21 cellular contexts compared by ENCODE assay signal in the genomic region with DNA sequence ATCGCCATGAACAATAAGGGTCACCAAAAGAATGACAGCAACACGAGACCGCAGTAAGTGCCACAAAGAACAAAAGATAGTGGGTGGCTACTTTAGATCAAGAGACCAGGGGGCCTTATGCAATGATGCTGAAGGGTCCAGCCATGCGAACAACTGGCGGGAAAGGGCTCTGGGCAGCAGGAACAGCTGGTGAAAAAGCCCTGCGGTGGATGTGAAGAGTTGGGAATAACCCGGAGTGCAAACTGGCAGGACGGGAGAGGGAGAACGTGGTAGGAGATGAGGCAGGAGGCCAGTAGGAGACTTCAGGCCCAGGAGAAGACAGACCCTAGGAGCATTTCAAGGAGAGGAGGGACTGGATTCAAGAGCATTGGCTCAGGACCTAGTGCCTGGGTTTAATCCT.
DNase-seq lines count a peak whose midpoint lies in the region; ATAC-seq and TF ChIP-seq lines count a peak whose summit lies in the region.
"Had no signal": no experiment of that assay in that cellular context is flagged by ENCODE, and none has a peak within 500 bp of the region (broad histone marks: within the 10 kb centered on the region; RNA-seq: fewer than 3 reads in every experiment).

No MANE protein-coding gene starts in this region.

- H3K9me2 ChIP-seq in hepatocyte (replicated peaks; ENCODE audit: insufficient read depth), result no peaks in the 10 kb centered on the region

- no peak for TF ChIP-seq POLR2A in uterus (IDR thresholded peaks at IDR 0.05)

- H3K79me2 ChIP-seq in hepatocyte, result no peaks in the 10 kb centered on the region

- H3K9me3 ChIP-seq in right atrium auricular region (no peaks in the 10 kb centered on the region), hepatocyte (ENCODE audit: low read depth) (no peaks in the 10 kb centered on the region), uterus (no peaks in the 10 kb centered on the region)
- H3K9me3 ChIP-seq: BE2C had no signal

- no peaks in the 10 kb centered on the region for H4K20me1 ChIP-seq in hepatocyte (ENCODE audit: insufficient read depth, poor library complexity, severe bottlenecking)

- 95% methylated on average over 9 of the region's 9 CpGs for WGBS in hepatocyte (ENCODE audit: low lambda C conversion rate, missing lambda C conversion rate)

- no peak overlapping the region for H3K9ac ChIP-seq in rectal smooth muscle tissue (ENCODE audit: low read length)
- H3K9ac ChIP-seq: KMS-11 had no signal

- DNase-seq in right atrium auricular region (ENCODE audit: low spot score) (no peak), left ventricle myocardium superior (no peak), hepatocyte (ENCODE audit: low spot score) (no peak), uterus (no peak), sciatic nerve (ENCODE audit: low spot score) (no peak), HT-29 (ENCODE audit: low spot score) (no peak), GM19238 (ENCODE audit: insufficient read length, low spot score) (no peak)
- DNase-seq: BE2C; CD4-positive, CD25-positive, alpha-beta regulatory T cell; GF-D8; GOT3; NCI-H1417; NCI-H187; NCI-H2227 treated with DMSO at 0.1 percent for 48 hours; NCI-H524; PC-3; RPMI8226; SIG-M5 had no signal

- no peak for TF ChIP-seq CTCF in right atrium auricular region (IDR thresholded peaks at IDR 0.05)
- no peak for TF ChIP-seq CTCF in hepatocyte (IDR thresholded peaks at IDR 0.05; ENCODE audit: poor library complexity)
- no peak for TF ChIP-seq CTCF in uterus (IDR thresholded peaks at IDR 0.05)

- H3K36me3 ChIP-seq in right atrium auricular region, result peaks cover 15% of the 10 kb centered on the region
- H3K36me3 ChIP-seq in hepatocyte (replicated peaks; ENCODE audit: insufficient read depth, low read depth), result no peaks in the 10 kb centered on the region
- H3K36me3 ChIP-seq in rectal smooth muscle tissue (ENCODE audit: control insufficient read depth, insufficient read depth, low read length), result peaks cover 7% of the 10 kb centered on the region
- no peaks in the 10 kb centered on the region for H3K36me3 ChIP-seq in uterus

- no peaks in the 10 kb centered on the region for H3K27me3 ChIP-seq in right atrium auricular region
- H3K27me3 ChIP-seq in hepatocyte, result no peaks in the 10 kb centered on the region
- H3K27me3 ChIP-seq in rectal smooth muscle tissue (ENCODE audit: control insufficient read depth, insufficient read depth, low read length), result no peaks in the 10 kb centered on the region
- no peaks in the 10 kb centered on the region for H3K27me3 ChIP-seq in uterus
- H3K27me3 ChIP-seq: BE2C had no signal

- intact Hi-C loops in left ventricle myocardium superior (cut with micrococcal nuclease) (no loop called here), uterus (cut with DNase I; ENCODE audit: low total_unique reads) (no loop called here), sciatic nerve (cut with DNase I) (no loop called here)

- H3K4me1 ChIP-seq in right atrium auricular region (peaks cover 0 to 53% of the 10 kb centered on the region in 2 donors), hepatocyte (ENCODE audit: insufficient read depth) (peaks cover 30% of the 10 kb centered on the region), rectal smooth muscle tissue (ENCODE audit: control insufficient read depth, insufficient read depth, low read length) (peaks cover 30% of the 10 kb centered on the region), uterus (peaks cover 0 to 4% of the 10 kb centered on the region in 2 donors)

- no peak overlapping the region for H3K4me2 ChIP-seq in hepatocyte
- H3K4me2 ChIP-seq: KMS-11 had no signal

- H3K4me3 ChIP-seq in right atrium auricular region, result no peak overlapping the region
- H3K4me3 ChIP-seq in hepatocyte, result no peak overlapping the region
- H3K4me3 ChIP-seq in rectal smooth muscle tissue (ENCODE audit: low read length), result no peak overlapping the region
- no peak overlapping the region for H3K4me3 ChIP-seq in uterus

- H2AFZ ChIP-seq in hepatocyte, result no peak overlapping the region

- ATAC-seq in left ventricle myocardium superior (no peak), sciatic nerve (no peak)
- ATAC-seq: HCT116, PC-3 had no signal

- H3K27ac ChIP-seq in right atrium auricular region (peak overlapping the region; percentile 38 to 54), hepatocyte (peak overlapping the region; percentile 48), rectal smooth muscle tissue (ENCODE audit: low read depth, low read length) (peak overlapping the region; percentile 45), uterus (peak overlapping the region; percentile 46 to 52)
- H3K27ac ChIP-seq: KMS-11 had no signal
